Comparison of ENCODE assay signal across 9 cellular contexts in genomic region chr20:36462440-36463211, GRCh38.
DNase-seq lines count a peak whose midpoint lies in the region; ATAC-seq, FAIRE-seq and TF ChIP-seq lines count a peak whose summit lies in the region.
"Had no signal": no experiment of that assay in that cellular context is flagged by ENCODE, and none has a peak within 500 bp of the region (broad histone marks: within the 10 kb centered on the region; RNA-seq: fewer than 3 reads in every experiment).

No MANE protein-coding gene starts in this region.

- H3K4me1 Mint-ChIP-seq in Caco-2 (ENCODE audit: low read depth, unreplicated experiment) (peaks cover 43% of the 10 kb centered on the region), astrocyte (ENCODE audit: low read depth, unreplicated experiment) (peaks cover 38% of the 10 kb centered on the region)

- DNase-seq in Caco-2 (no peak), LHCN-M2 (ENCODE audit: low read depth) (peak; percentile 48), astrocyte (ENCODE audit: low read depth) (peak; percentile 49), cerebellar nuclear complex (lab: John Stamatoyannopoulos, UW) (no peak), foreskin melanocyte (no peak)

- BruUV-seq in Caco-2 (replicated peaks; lab: Mats Ljungman, UMichigan), result no TSS peak

- peaks cover 59% of the 10 kb centered on the region for H4K20me1 ChIP-seq in astrocyte (ENCODE audit: insufficient read depth, low read length)

- no peak for ATAC-seq in GM21515 (IDR thresholded peaks at IDR 0.05; ENCODE audit: unreplicated experiment)

- FAIRE-seq in astrocyte (lab: Jason Lieb, UNC), result no peak
- FAIRE-seq: TTC549 had no signal

- peaks cover 59% of the 10 kb centered on the region for H3K79me2 ChIP-seq in astrocyte (ENCODE audit: insufficient read depth, low read length)

- CTCF ChIA-PET in Caco-2 (lab: Charles Lee), result no interaction called here

- H3K4me3 ChIP-seq in Caco-2 (ENCODE audit: low read depth, low read length), result peak overlapping the region; percentile 61
- peak overlapping the region; percentile 97 for H3K4me3 ChIP-seq in astrocyte (ENCODE audit: insufficient read depth, low read depth, low read length)
- H3K4me3 ChIP-seq in iPS-18a (ENCODE audit: low read length), result peak overlapping the region; percentile 89
- H3K4me3 ChIP-seq in skeletal muscle tissue (ENCODE audit: low read length in 3 of 3), result peak overlapping the region; percentile 95 to 96 (median 96)

- H3K27me3 Mint-ChIP-seq in Caco-2 (ENCODE audit: insufficient read depth, unreplicated experiment) (no peaks in the 10 kb centered on the region), astrocyte (ENCODE audit: low read depth, unreplicated experiment) (peaks cover 3% of the 10 kb centered on the region)

- intact Hi-C loops in Caco-2 (cut with micrococcal nuclease; ENCODE audit: unreplicated experiment), result no loop called here

- H3K9me3 ChIP-seq in Caco-2 (no peaks in the 10 kb centered on the region), astrocyte (ENCODE audit: insufficient read depth, low read depth, low read length) (no peaks in the 10 kb centered on the region), iPS-18a (ENCODE audit: control insufficient read depth, low read depth, low read length) (no peaks in the 10 kb centered on the region), skeletal muscle tissue (ENCODE audit: control insufficient read depth in 3 of 3, low read length in 3 of 3) (no peaks in the 10 kb centered on the region)

- H3K27me3 ChIP-seq in Caco-2 (replicated peaks; ENCODE audit: control insufficient read depth, insufficient read depth, low read length), result no peaks in the 10 kb centered on the region
- H3K27me3 ChIP-seq in astrocyte (ENCODE audit: insufficient read depth, low read length), result no peaks in the 10 kb centered on the region
- H3K27me3 ChIP-seq in iPS-18a (ENCODE audit: control insufficient read depth, insufficient read depth, low read length), result no peaks in the 10 kb centered on the region
- no peaks in the 10 kb centered on the region for H3K27me3 ChIP-seq in skeletal muscle tissue (ENCODE audit: control insufficient read depth in 3 of 3, insufficient read depth in 3 of 3, low read length in 3 of 3)

- H3K4me1 ChIP-seq in Caco-2 (peaks cover 61% of the 10 kb centered on the region), astrocyte (ENCODE audit: insufficient read depth, low read length) (peaks cover 50% of the 10 kb centered on the region), iPS-18a (ENCODE audit: control insufficient read depth, low read depth, low read length) (peaks cover 39% of the 10 kb centered on the region), skeletal muscle tissue (ENCODE audit: control insufficient read depth in 3 of 3, insufficient read depth in 3 of 3, low read length in 3 of 3) (peaks cover 52 to 59% (median 54%) of the 10 kb centered on the region in 3 donors)

- H2AFZ ChIP-seq in astrocyte (ENCODE audit: low read depth, low read length), result no peak overlapping the region

- no peaks in the 10 kb centered on the region; the same call in 1 of the 2 replicates for H3K36me3 ChIP-seq in Caco-2 (ENCODE audit: control insufficient read depth, insufficient read depth, low read length)
- peaks cover 3% of the 10 kb centered on the region for H3K36me3 ChIP-seq in astrocyte (ENCODE audit: insufficient read depth, low read length)
- H3K36me3 ChIP-seq in iPS-18a (ENCODE audit: control insufficient read depth, low read depth, low read length), result no peaks in the 10 kb centered on the region
- peaks cover 0 to 6% (median 3%) of the 10 kb centered on the region in 3 donors for H3K36me3 ChIP-seq in skeletal muscle tissue (ENCODE audit: control insufficient read depth in 3 of 3, insufficient read depth in 3 of 3, low read length in 3 of 3)

- H3K9me3 Mint-ChIP-seq in Caco-2 (ENCODE audit: unreplicated experiment), result no peaks in the 10 kb centered on the region
- H3K9me3 Mint-ChIP-seq in astrocyte (ENCODE audit: unreplicated experiment), result no peaks in the 10 kb centered on the region

- H3K27ac ChIP-seq in astrocyte (ENCODE audit: low read depth, low read length), result peak overlapping the region; percentile 92
- H3K27ac ChIP-seq in iPS-18a (ENCODE audit: low read length), result no peak overlapping the region
- peak overlapping the region; percentile 100 for H3K27ac ChIP-seq in skeletal muscle tissue (ENCODE audit: low read depth, low read length)

- POLR2A ChIA-PET in Caco-2 (lab: Charles Lee), result interaction anchor here (0.6 to 0.7 kb wide), 2 partner anchors 571 to 721 kb away, joined by 3 to 6 read pairs; partner anchors contain the start of gene RBM39

- H3K27ac Mint-ChIP-seq in Caco-2 (ENCODE audit: unreplicated experiment) (peak overlapping the region; percentile 86), astrocyte (ENCODE audit: unreplicated experiment) (peak overlapping the region; percentile 94)

- TF ChIP-seq CTCF in Caco-2 (IDR thresholded peaks at IDR 0.05; ENCODE audit: insufficient read depth in 1 of 2, low read depth in 1 of 2, low read length in 1 of 2, severe bottlenecking in 1 of 2, unreplicated experiment in 1 of 2), result no peak
- TF ChIP-seq CTCF in astrocyte (IDR thresholded peaks at IDR 0.05; ENCODE audit: insufficient read depth, low read depth, low read length), result no peak

- peak overlapping the region; percentile 98 for H3K4me3 Mint-ChIP-seq in Caco-2 (ENCODE audit: unreplicated experiment)
- peak overlapping the region; percentile 98 for H3K4me3 Mint-ChIP-seq in astrocyte (ENCODE audit: unreplicated experiment)

- H3K4me2 ChIP-seq in astrocyte (ENCODE audit: low read length), result peak overlapping the region; percentile 94

- H3K9ac ChIP-seq in astrocyte (ENCODE audit: low read length) (peak overlapping the region; percentile 100), iPS-18a (ENCODE audit: low read length) (peak overlapping the region; percentile 87), skeletal muscle tissue (ENCODE audit: low read depth in 1 of 3, low read length in 3 of 3) (peak overlapping the region; percentile 98 to 100 (median 100))

- H3K36me3 Mint-ChIP-seq in Caco-2 (ENCODE audit: insufficient read depth, unreplicated experiment), result peaks cover 44% of the 10 kb centered on the region
- peaks cover 9% of the 10 kb centered on the region for H3K36me3 Mint-ChIP-seq in astrocyte (ENCODE audit: low read depth, unreplicated experiment)

Comparison
In these comparisons a context has a peak if more than half of its experiments do, and no peak if none do; other contexts are left out.
1. DNase-seq: peak in LHCN-M2 (single experiment) and astrocyte (single experiment); none in Caco-2 (0 of 2), cerebellar nuclear complex (0 of 2) and foreskin melanocyte (single experiment).
2. Peak in every context shown above with its lines, with median percentiles within 50 percentile points of each other: H3K4me3 ChIP-seq and H3K9ac ChIP-seq.